Comparison of ENCODE assay signal across 29 cellular contexts in genomic region chr13:106102776-106103175, GRCh38.
"Had no signal": no experiment of that assay in that cellular context is flagged by ENCODE, and none has a peak within 500 bp of the region (broad histone marks: within the 10 kb centered on the region; RNA-seq: fewer than 3 reads in every experiment).

No MANE protein-coding gene starts in this region.

- H3K9me3 Mint-ChIP-seq: activated naive CD4-positive, alpha-beta T cell treated with anti-CD3 and anti-CD28 coated beads, Interleukin-2, amount 10 ng/mL, durations not matched to agents 7 days and 5 days; activated naive CD8-positive, alpha-beta T cell treated with anti-CD3 and anti-CD28 coated beads, Interleukin-2, amount 10 ng/mL, durations not matched to agents 7 days and 5 days; dendritic cell treated with granulocyte-macrophage colony-stimulating factor and Interleukin-4, amounts not matched to agents 40 ng/mL and 50 ng/mL, for 4 days; nephron; stimulated activated naive CD8-positive, alpha-beta T cell treated with anti-CD3 and anti-CD28 coated beads, Interleukin-15, amount 100 ng/mL, for 72 hours had no signal

- H3K4me1 ChIP-seq: ascending aorta, pancreas, prostate gland, uterus had no signal

- H3K27ac ChIP-seq: ascending aorta, esophagus squamous epithelium, pancreas, prostate gland, uterus had no signal

- H3K27ac Mint-ChIP-seq: activated naive CD4-positive, alpha-beta T cell treated with anti-CD3 and anti-CD28 coated beads, Interleukin-2, amount 10 ng/mL, durations not matched to agents 7 days and 5 days; activated naive CD8-positive, alpha-beta T cell treated with anti-CD3 and anti-CD28 coated beads, Interleukin-2, amount 10 ng/mL, durations not matched to agents 7 days and 5 days; dendritic cell treated with granulocyte-macrophage colony-stimulating factor and Interleukin-4, amounts not matched to agents 40 ng/mL and 50 ng/mL, for 4 days; nephron; stimulated activated effector memory CD8-positive, alpha-beta T cell treated with anti-CD3 and anti-CD28 coated beads, Interleukin-12 subunit alpha, Interleukin-12 subunit beta, amount 100 ng/mL, for 72 hours; stimulated activated naive CD8-positive, alpha-beta T cell treated with anti-CD3 and anti-CD28 coated beads, Interleukin-15, amount 100 ng/mL, for 72 hours; type B pancreatic cell had no signal

- H3K4me1 Mint-ChIP-seq: activated naive CD4-positive, alpha-beta T cell treated with anti-CD3 and anti-CD28 coated beads, Interleukin-2, amount 10 ng/mL, durations not matched to agents 7 days and 5 days; activated naive CD8-positive, alpha-beta T cell treated with anti-CD3 and anti-CD28 coated beads, Interleukin-2, amount 10 ng/mL, durations not matched to agents 7 days and 5 days; nephron; stimulated activated effector memory CD8-positive, alpha-beta T cell treated with anti-CD3 and anti-CD28 coated beads, Interleukin-12 subunit alpha, Interleukin-12 subunit beta, amount 100 ng/mL, for 72 hours; stimulated activated naive CD8-positive, alpha-beta T cell treated with anti-CD3 and anti-CD28 coated beads, Interleukin-15, amount 100 ng/mL, for 72 hours had no signal

- DNase-seq: activated CD4-positive, alpha-beta T cell treated with anti-CD3 and anti-CD28 coated beads for 4 hours; activated CD4-positive, alpha-beta T cell treated with anti-CD3 and anti-CD28 coated beads, Interleukin-2, amount 50 U/mL, for 48 hours; activated CD4-positive, CD25-positive, alpha-beta regulatory T cell; activated CD8-positive, alpha-beta memory T cell treated with anti-CD3 and anti-CD28 coated beads, Interleukin-2, amount 50 U/mL, for 4 hours; activated gamma-delta T cell; activated naive CD4-positive, alpha-beta T cell treated with anti-CD3 and anti-CD28 coated beads, Interleukin-2, amount 10 ng/mL, durations not matched to agents 7 days and 5 days; activated naive CD8-positive, alpha-beta T cell treated with anti-CD3 and anti-CD28 coated beads, Interleukin-2, amount 10 ng/mL, durations not matched to agents 7 days and 5 days; activated T-cell treated with anti-CD3 and anti-CD28 coated beads, Interleukin-2, amount 50 U/mL, for 1 hour; central memory CD4-positive, alpha-beta T cell; effector CD4-positive, alpha-beta T cell; esophagus squamous epithelium; foreskin melanocyte; islet precursor cell; left colon; mammary epithelial cell; pancreas; retina; stimulated activated CD4-positive, alpha-beta T cell treated with anti-CD3 and anti-CD28 coated beads, Interleukin-4, amount 100 ng/mL, for 24 hours; stimulated activated naive CD8-positive, alpha-beta T cell treated with anti-CD3 and anti-CD28 coated beads, Interleukin-15, amount 100 ng/mL, for 72 hours; substantia nigra; uterus had no signal

- H3K4me3 Mint-ChIP-seq: activated naive CD4-positive, alpha-beta T cell treated with anti-CD3 and anti-CD28 coated beads, Interleukin-2, amount 10 ng/mL, durations not matched to agents 7 days and 5 days; activated naive CD8-positive, alpha-beta T cell treated with anti-CD3 and anti-CD28 coated beads, Interleukin-2, amount 10 ng/mL, durations not matched to agents 7 days and 5 days; dendritic cell treated with granulocyte-macrophage colony-stimulating factor and Interleukin-4, amounts not matched to agents 40 ng/mL and 50 ng/mL, for 4 days; nephron; stimulated activated effector memory CD8-positive, alpha-beta T cell treated with anti-CD3 and anti-CD28 coated beads, Interleukin-12 subunit alpha, Interleukin-12 subunit beta, amount 100 ng/mL, for 72 hours; stimulated activated naive CD8-positive, alpha-beta T cell treated with anti-CD3 and anti-CD28 coated beads, Interleukin-15, amount 100 ng/mL, for 72 hours; type B pancreatic cell had no signal

- H3K36me3 ChIP-seq: ascending aorta, esophagus squamous epithelium, pancreas, prostate gland, uterus had no signal

- ATAC-seq: left colon; pancreas; sciatic nerve; stimulated activated effector memory CD8-positive, alpha-beta T cell treated with anti-CD3 and anti-CD28 coated beads, Interleukin-12 subunit alpha, Interleukin-12 subunit beta, amount 100 ng/mL, for 72 hours; stimulated activated naive CD8-positive, alpha-beta T cell treated with anti-CD3 and anti-CD28 coated beads, Interleukin-15, amount 100 ng/mL, for 72 hours had no signal

- H3K27me3 ChIP-seq: ascending aorta, esophagus squamous epithelium, pancreas, uterus had no signal

- H3K4me3 ChIP-seq: ascending aorta, esophagus squamous epithelium, pancreas, prostate gland, skin epidermis, uterus had no signal

- H3K27me3 Mint-ChIP-seq: activated naive CD4-positive, alpha-beta T cell treated with anti-CD3 and anti-CD28 coated beads, Interleukin-2, amount 10 ng/mL, durations not matched to agents 7 days and 5 days; activated naive CD8-positive, alpha-beta T cell treated with anti-CD3 and anti-CD28 coated beads, Interleukin-2, amount 10 ng/mL, durations not matched to agents 7 days and 5 days; dendritic cell treated with granulocyte-macrophage colony-stimulating factor and Interleukin-4, amounts not matched to agents 40 ng/mL and 50 ng/mL, for 4 days; stimulated activated naive CD8-positive, alpha-beta T cell treated with anti-CD3 and anti-CD28 coated beads, Interleukin-15, amount 100 ng/mL, for 72 hours; type B pancreatic cell had no signal

- H3K9me3 ChIP-seq: ascending aorta, esophagus squamous epithelium, pancreas, prostate gland, uterus had no signal

- H3K36me3 Mint-ChIP-seq: activated naive CD4-positive, alpha-beta T cell treated with anti-CD3 and anti-CD28 coated beads, Interleukin-2, amount 10 ng/mL, durations not matched to agents 7 days and 5 days; activated naive CD8-positive, alpha-beta T cell treated with anti-CD3 and anti-CD28 coated beads, Interleukin-2, amount 10 ng/mL, durations not matched to agents 7 days and 5 days; stimulated activated effector memory CD8-positive, alpha-beta T cell treated with anti-CD3 and anti-CD28 coated beads, Interleukin-12 subunit alpha, Interleukin-12 subunit beta, amount 100 ng/mL, for 72 hours; type B pancreatic cell had no signal
